ENCODE assay signal across 1 cellular context in genomic region chr5:164052536-164053090, GRCh38.
A peak's percentile ranks its signal among the peaks of the same experiment; 100 is the strongest.
TF ChIP-seq lines count a peak whose summit lies in the region.

No MANE protein-coding gene starts in this region.

TF ChIP-seq in IMR-90, 13 proteins besides CTCF, POLR2A, EP300 and RAD21:
- TF ChIP-seq CEBPB (IDR thresholded peaks at IDR 0.05; ENCODE audit: low read depth, low read length) = 0 out of 2 replicates have a peak, but pooled peaks have one; percentile 19
- TF ChIP-seq USF2 (IDR thresholded peaks at IDR 0.05; ENCODE audit: low read depth, low read length) = no peak
